Comparison of ENCODE assay signal across 26 cellular contexts in the genomic region with DNA sequence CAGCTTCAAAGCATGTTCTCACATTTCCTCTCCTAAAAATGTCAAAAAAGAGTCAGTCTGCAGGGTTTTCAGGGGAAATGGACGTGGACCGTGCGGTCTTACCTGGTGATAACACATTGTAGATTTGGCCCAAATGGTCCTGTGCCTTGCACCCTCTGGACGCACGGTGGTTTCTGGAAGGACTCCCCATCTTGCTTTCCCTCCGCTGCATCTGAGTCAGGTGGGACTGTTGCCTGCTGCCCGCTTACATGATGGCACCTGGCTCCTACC.
"Had no signal": no experiment of that assay in that cellular context is flagged by ENCODE, and none has a peak within 500 bp of the region (broad histone marks: within the 10 kb centered on the region; RNA-seq: fewer than 3 reads in every experiment).

No MANE protein-coding gene starts in this region.

- H3K27ac ChIP-seq: brain microvascular endothelial cell had no signal

- H3K27me3 ChIP-seq: brain microvascular endothelial cell had no signal

- H3K27me3 Mint-ChIP-seq: activated CD4-positive, alpha-beta T cell treated with anti-CD3 and anti-CD28 coated beads, Interleukin-2, amount 10 ng/mL, durations not matched to agents 24 days and 14 days; activated naive CD8-positive, alpha-beta T cell had no signal

- DNase-seq: activated CD4-positive, alpha-beta memory T cell treated with anti-CD3 and anti-CD28 coated beads for 36 hours; activated CD4-positive, alpha-beta T cell treated with anti-CD3 and anti-CD28 coated beads for 36 hours; activated CD4-positive, alpha-beta T cell treated with anti-CD3 and anti-CD28 coated beads, Interleukin-2, amount 10 ng/mL, durations not matched to agents 24 days and 14 days; activated CD4-positive, CD25-positive, alpha-beta regulatory T cell; activated CD4-positive, CD25-positive, alpha-beta regulatory T cell treated with anti-CD3 and anti-CD28 coated beads, Interleukin-2, amount 50 U/mL, for 72 hours; activated CD8-positive, alpha-beta memory T cell treated with anti-CD3 and anti-CD28 coated beads, Interleukin-2, amount 10 ng/mL, durations not matched to agents 7 days and 5 days; activated CD8-positive, alpha-beta memory T cell treated with anti-CD3 and anti-CD28 coated beads, Interleukin-2, amount 50 U/mL, for 4 hours; activated CD8-positive, alpha-beta T cell treated with anti-CD3 and anti-CD28 coated beads, Interleukin-2, amount 10 ng/mL, durations not matched to agents 7 days and 5 days; activated gamma-delta T cell; activated naive CD4-positive, alpha-beta T cell; activated naive CD4-positive, alpha-beta T cell treated with anti-CD3 and anti-CD28 coated beads, Interleukin-2, amount 50 U/mL, for 16 hours; activated T-cell treated with anti-CD3 and anti-CD28 coated beads, Interleukin-2, amount 50 U/mL, for 1 hour; activated T-cell treated with anti-CD3 and anti-CD28 coated beads, Interleukin-2, amount 50 U/mL, for 48 hours; amniotic stem cell; anterior cingulate cortex; brain microvascular endothelial cell; cortex of kidney; dermis blood vessel endothelial cell; effector CD8-positive, alpha-beta T cell; foreskin fibroblast; T-helper 2 cell had no signal

- H3K36me3 ChIP-seq: brain microvascular endothelial cell had no signal

- H3K9me3 Mint-ChIP-seq: activated CD4-positive, alpha-beta memory T cell treated with anti-CD3 and anti-CD28 coated beads for 36 hours; activated CD4-positive, alpha-beta T cell treated with anti-CD3 and anti-CD28 coated beads, Interleukin-2, amount 10 ng/mL, durations not matched to agents 24 days and 14 days; activated T-helper 1 cell treated with anti-CD3 and anti-CD28 coated beads, Interleukin-12 subunit alpha, Interleukin-12 subunit beta, Interleukin-2, Interleukin-4 antibody, amounts not matched to agents 30 ng/mL and 10 ng/mL and 1 ng/mL, durations not matched to agents 14 hours and 24 hours and 36 hours; activated T-helper 2 cell treated with anti-CD3 and anti-CD28 coated beads, Interferon-gamma antibody, Interleukin-2, Interleukin-4, amounts not matched to agents 10 μg/mL and 5 μg/mL and 100 μg/mL, durations not matched to agents 14 hours and 24 hours and 36 hours; central memory CD8-positive, alpha-beta T cell had no signal

- H3K36me3 Mint-ChIP-seq: activated CD4-positive, alpha-beta memory T cell treated with anti-CD3 and anti-CD28 coated beads for 36 hours; activated CD8-positive, alpha-beta memory T cell treated with anti-CD3 and anti-CD28 coated beads, Interleukin-2, amount 10 ng/mL, durations not matched to agents 7 days and 5 days; activated naive CD8-positive, alpha-beta T cell had no signal

- H3K4me1 Mint-ChIP-seq: activated CD4-positive, alpha-beta T cell treated with anti-CD3 and anti-CD28 coated beads for 36 hours; activated CD4-positive, alpha-beta T cell treated with anti-CD3 and anti-CD28 coated beads, Interleukin-2, amount 10 ng/mL, durations not matched to agents 24 days and 14 days; activated CD8-positive, alpha-beta memory T cell treated with anti-CD3 and anti-CD28 coated beads, Interleukin-2, amount 10 ng/mL, durations not matched to agents 7 days and 5 days; central memory CD8-positive, alpha-beta T cell had no signal

- ATAC-seq: activated CD4-positive, alpha-beta T cell treated with anti-CD3 and anti-CD28 coated beads for 36 hours; activated CD8-positive, alpha-beta memory T cell treated with anti-CD3 and anti-CD28 coated beads, Interleukin-2, amount 10 ng/mL, durations not matched to agents 7 days and 5 days; activated CD8-positive, alpha-beta T cell treated with anti-CD3 and anti-CD28 coated beads, Interleukin-2, amount 10 ng/mL, durations not matched to agents 7 days and 5 days; esophagus mucosa had no signal

- H3K27ac Mint-ChIP-seq: activated CD4-positive, alpha-beta memory T cell treated with anti-CD3 and anti-CD28 coated beads for 36 hours; activated CD4-positive, alpha-beta T cell treated with anti-CD3 and anti-CD28 coated beads for 36 hours; activated CD4-positive, alpha-beta T cell treated with anti-CD3 and anti-CD28 coated beads, Interleukin-2, amount 10 ng/mL, durations not matched to agents 24 days and 14 days; activated CD8-positive, alpha-beta memory T cell treated with anti-CD3 and anti-CD28 coated beads, Interleukin-2, amount 10 ng/mL, durations not matched to agents 7 days and 5 days; activated CD8-positive, alpha-beta T cell treated with anti-CD3 and anti-CD28 coated beads, Interleukin-2, amount 10 ng/mL, durations not matched to agents 7 days and 5 days; activated naive CD8-positive, alpha-beta T cell; activated T-helper 1 cell treated with anti-CD3 and anti-CD28 coated beads, Interleukin-12 subunit alpha, Interleukin-12 subunit beta, Interleukin-2, Interleukin-4 antibody, amounts not matched to agents 30 ng/mL and 10 ng/mL and 1 ng/mL, durations not matched to agents 14 hours and 24 hours and 36 hours; activated T-helper 2 cell treated with anti-CD3 and anti-CD28 coated beads, Interferon-gamma antibody, Interleukin-2, Interleukin-4, amounts not matched to agents 10 μg/mL and 5 μg/mL and 100 μg/mL, durations not matched to agents 14 hours and 24 hours and 36 hours had no signal

- H3K4me3 Mint-ChIP-seq: activated CD4-positive, alpha-beta memory T cell treated with anti-CD3 and anti-CD28 coated beads for 36 hours; activated CD4-positive, alpha-beta T cell treated with anti-CD3 and anti-CD28 coated beads for 36 hours; activated CD4-positive, alpha-beta T cell treated with anti-CD3 and anti-CD28 coated beads, Interleukin-2, amount 10 ng/mL, durations not matched to agents 24 days and 14 days; activated CD8-positive, alpha-beta memory T cell treated with anti-CD3 and anti-CD28 coated beads, Interleukin-2, amount 10 ng/mL, durations not matched to agents 7 days and 5 days; activated CD8-positive, alpha-beta T cell treated with anti-CD3 and anti-CD28 coated beads, Interleukin-2, amount 10 ng/mL, durations not matched to agents 7 days and 5 days; activated naive CD8-positive, alpha-beta T cell; activated T-helper 1 cell treated with anti-CD3 and anti-CD28 coated beads, Interleukin-12 subunit alpha, Interleukin-12 subunit beta, Interleukin-2, Interleukin-4 antibody, amounts not matched to agents 30 ng/mL and 10 ng/mL and 1 ng/mL, durations not matched to agents 14 hours and 24 hours and 36 hours; central memory CD8-positive, alpha-beta T cell had no signal
